In the genomic region with DNA sequence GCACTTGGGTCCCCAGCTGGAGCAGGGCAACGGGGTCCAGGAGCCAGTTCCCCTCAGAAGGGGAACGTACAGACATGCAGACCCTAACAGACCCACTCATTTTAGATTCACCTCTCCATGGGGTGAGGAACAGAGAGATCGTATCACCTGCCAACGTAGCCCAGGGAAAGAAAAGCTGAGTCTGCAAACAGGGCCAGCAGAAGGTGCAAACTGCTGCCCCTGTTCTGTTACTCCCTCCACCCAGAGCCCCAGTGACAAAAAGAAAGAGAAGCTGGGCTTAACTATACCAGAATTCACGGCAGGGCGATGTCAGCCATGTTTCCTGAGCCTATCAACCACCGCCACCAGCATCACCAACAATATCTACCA, we compare ENCODE assay signal across 2 cellular contexts.
TF ChIP-seq lines count a peak whose summit lies in the region.

No MANE protein-coding gene starts in this region.

TF ChIP-seq in SK-N-SH, 30 proteins besides CTCF, POLR2A, EP300 and RAD21 (continued from another document):
- TF ChIP-seq, protein P1, sequence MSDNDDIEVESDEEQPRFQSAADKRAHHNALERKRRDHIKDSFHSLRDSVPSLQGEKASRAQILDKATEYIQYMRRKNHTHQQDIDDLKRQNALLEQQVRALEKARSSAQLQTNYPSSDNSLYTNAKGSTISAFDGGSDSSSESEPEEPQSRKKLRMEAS (IDR thresholded peaks at IDR 0.05; ENCODE audit: low read depth) = no peak
- TF ChIP-seq, protein P2, sequence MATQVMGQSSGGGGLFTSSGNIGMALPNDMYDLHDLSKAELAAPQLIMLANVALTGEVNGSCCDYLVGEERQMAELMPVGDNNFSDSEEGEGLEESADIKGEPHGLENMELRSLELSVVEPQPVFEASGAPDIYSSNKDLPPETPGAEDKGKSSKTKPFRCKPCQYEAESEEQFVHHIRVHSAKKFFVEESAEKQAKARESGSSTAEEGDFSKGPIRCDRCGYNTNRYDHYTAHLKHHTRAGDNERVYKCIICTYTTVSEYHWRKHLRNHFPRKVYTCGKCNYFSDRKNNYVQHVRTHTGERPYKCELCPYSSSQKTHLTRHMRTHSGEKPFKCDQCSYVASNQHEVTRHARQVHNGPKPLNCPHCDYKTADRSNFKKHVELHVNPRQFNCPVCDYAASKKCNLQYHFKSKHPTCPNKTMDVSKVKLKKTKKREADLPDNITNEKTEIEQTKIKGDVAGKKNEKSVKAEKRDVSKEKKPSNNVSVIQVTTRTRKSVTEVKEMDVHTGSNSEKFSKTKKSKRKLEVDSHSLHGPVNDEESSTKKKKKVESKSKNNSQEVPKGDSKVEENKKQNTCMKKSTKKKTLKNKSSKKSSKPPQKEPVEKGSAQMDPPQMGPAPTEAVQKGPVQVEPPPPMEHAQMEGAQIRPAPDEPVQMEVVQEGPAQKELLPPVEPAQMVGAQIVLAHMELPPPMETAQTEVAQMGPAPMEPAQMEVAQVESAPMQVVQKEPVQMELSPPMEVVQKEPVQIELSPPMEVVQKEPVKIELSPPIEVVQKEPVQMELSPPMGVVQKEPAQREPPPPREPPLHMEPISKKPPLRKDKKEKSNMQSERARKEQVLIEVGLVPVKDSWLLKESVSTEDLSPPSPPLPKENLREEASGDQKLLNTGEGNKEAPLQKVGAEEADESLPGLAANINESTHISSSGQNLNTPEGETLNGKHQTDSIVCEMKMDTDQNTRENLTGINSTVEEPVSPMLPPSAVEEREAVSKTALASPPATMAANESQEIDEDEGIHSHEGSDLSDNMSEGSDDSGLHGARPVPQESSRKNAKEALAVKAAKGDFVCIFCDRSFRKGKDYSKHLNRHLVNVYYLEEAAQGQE (IDR thresholded peaks at IDR 0.05; ENCODE audit: low read depth, low read length) = no peak

TF ChIP-seq in SK-N-SH treated with all-trans-retinoic acid at 6 μM for 48 hours, 23 proteins besides CTCF, POLR2A, EP300 and RAD21 (continued from another document):
- TF ChIP-seq, protein P3, sequence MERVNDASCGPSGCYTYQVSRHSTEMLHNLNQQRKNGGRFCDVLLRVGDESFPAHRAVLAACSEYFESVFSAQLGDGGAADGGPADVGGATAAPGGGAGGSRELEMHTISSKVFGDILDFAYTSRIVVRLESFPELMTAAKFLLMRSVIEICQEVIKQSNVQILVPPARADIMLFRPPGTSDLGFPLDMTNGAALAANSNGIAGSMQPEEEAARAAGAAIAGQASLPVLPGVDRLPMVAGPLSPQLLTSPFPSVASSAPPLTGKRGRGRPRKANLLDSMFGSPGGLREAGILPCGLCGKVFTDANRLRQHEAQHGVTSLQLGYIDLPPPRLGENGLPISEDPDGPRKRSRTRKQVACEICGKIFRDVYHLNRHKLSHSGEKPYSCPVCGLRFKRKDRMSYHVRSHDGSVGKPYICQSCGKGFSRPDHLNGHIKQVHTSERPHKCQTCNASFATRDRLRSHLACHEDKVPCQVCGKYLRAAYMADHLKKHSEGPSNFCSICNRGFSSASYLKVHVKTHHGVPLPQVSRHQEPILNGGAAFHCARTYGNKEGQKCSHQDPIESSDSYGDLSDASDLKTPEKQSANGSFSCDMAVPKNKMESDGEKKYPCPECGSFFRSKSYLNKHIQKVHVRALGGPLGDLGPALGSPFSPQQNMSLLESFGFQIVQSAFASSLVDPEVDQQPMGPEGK (CRISPR knock-in tag; IDR thresholded peaks at IDR 0.05; ENCODE audit: borderline replicate concordance) = no peak
- TF ChIP-seq TCF4 (CRISPR knock-in tag; IDR thresholded peaks at IDR 0.05; ENCODE audit: borderline replicate concordance) (no peak), ZNF8 (CRISPR knock-in tag; IDR thresholded peaks at IDR 0.05) (no peak)
- TF ChIP-seq, protein P4, sequence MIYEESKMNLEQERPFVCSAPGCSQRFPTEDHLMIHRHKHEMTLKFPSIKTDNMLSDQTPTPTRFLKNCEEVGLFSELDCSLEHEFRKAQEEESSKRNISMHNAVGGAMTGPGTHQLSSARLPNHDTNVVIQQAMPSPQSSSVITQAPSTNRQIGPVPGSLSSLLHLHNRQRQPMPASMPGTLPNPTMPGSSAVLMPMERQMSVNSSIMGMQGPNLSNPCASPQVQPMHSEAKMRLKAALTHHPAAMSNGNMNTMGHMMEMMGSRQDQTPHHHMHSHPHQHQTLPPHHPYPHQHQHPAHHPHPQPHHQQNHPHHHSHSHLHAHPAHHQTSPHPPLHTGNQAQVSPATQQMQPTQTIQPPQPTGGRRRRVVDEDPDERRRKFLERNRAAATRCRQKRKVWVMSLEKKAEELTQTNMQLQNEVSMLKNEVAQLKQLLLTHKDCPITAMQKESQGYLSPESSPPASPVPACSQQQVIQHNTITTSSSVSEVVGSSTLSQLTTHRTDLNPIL (CRISPR knock-in tag; IDR thresholded peaks at IDR 0.05; ENCODE audit: low read depth) = no peak
